Comparison of ENCODE assay signal across 1 cellular context in genomic region chr2:109545828-109546713, GRCh38.
TF ChIP-seq lines count a peak whose summit lies in the region.

No MANE protein-coding gene starts in this region.

TF ChIP-seq in HepG2, 621 proteins besides CTCF, POLR2A, EP300 and RAD21 (continued from another document and continues in another):
- TF ChIP-seq, protein P1, sequence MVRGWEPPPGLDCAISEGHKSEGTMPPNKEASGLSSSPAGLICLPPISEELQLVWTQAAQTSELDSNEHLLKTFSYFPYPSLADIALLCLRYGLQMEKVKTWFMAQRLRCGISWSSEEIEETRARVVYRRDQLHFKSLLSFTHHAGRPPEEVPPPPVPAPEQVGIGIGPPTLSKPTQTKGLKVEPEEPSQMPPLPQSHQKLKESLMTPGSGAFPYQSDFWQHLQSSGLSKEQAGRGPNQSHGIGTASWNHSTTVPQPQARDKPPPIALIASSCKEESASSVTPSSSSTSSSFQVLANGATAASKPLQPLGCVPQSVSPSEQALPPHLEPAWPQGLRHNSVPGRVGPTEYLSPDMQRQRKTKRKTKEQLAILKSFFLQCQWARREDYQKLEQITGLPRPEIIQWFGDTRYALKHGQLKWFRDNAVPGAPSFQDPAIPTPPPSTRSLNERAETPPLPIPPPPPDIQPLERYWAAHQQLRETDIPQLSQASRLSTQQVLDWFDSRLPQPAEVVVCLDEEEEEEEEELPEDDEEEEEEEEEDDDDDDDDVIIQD (CRISPR knock-in tag; IDR thresholded peaks at IDR 0.05; ENCODE audit: low read depth) = peak; percentile 60; the same call in 1 of the 2 replicates
- TF ChIP-seq RXRB (CRISPR knock-in tag; IDR thresholded peaks at IDR 0.05; ENCODE audit: borderline replicate concordance) (peak; percentile 60; the same call in 1 of the 2 replicates), KDM2A (CRISPR knock-in tag; IDR thresholded peaks at IDR 0.05; ENCODE audit: borderline replicate concordance, low read depth) (peak; percentile 79; the same call in 1 of the 2 replicates), HMG20B (CRISPR knock-in tag; conservative IDR thresholded peaks at IDR 0.05) (0 out of 2 replicates have a peak, but pooled peaks have one; percentile 13), ZMYM4 (CRISPR knock-in tag; IDR thresholded peaks at IDR 0.05) (0 out of 2 replicates have a peak, but pooled peaks have one; percentile 44), KLF16 (CRISPR knock-in tag; IDR thresholded peaks at IDR 0.05) (0 out of 4 replicates have a peak, but pooled peaks of 1 of the 2 experiments have one; percentile 32), ZBTB33 (CRISPR knock-in tag; IDR thresholded peaks at IDR 0.05) (0 out of 2 replicates have a peak, but pooled peaks have one; percentile 25), NFKBIZ (CRISPR knock-in tag; IDR thresholded peaks at IDR 0.05) (peak; percentile 45; the same call in 1 of the 2 replicates), ZNF713 (CRISPR knock-in tag; IDR thresholded peaks at IDR 0.05) (no peak), IKZF1 (IDR thresholded peaks at IDR 0.05) (no peak), ZNF264 (CRISPR knock-in tag; IDR thresholded peaks at IDR 0.05) (0 out of 2 replicates have a peak, but pooled peaks have one; percentile 24), CEBPG (CRISPR knock-in tag; IDR thresholded peaks at IDR 0.05) (peak; percentile 50), KDM3A (CRISPR knock-in tag; IDR thresholded peaks at IDR 0.05; ENCODE audit: low read depth) (peak; percentile 66; the same call in 1 of the 2 replicates), ZNF44 (CRISPR knock-in tag; IDR thresholded peaks at IDR 0.05) (no peak), ZNF572 (CRISPR knock-in tag; IDR thresholded peaks at IDR 0.05) (no peak), ZNF788 (CRISPR knock-in tag; IDR thresholded peaks at IDR 0.05; ENCODE audit: borderline replicate concordance) (no peak; the same call in 1 of the 2 replicates), ZFY (CRISPR knock-in tag; IDR thresholded peaks at IDR 0.05) (peak; percentile 26; the same call in 1 of the 2 replicates), ZMYM3 (CRISPR knock-in tag; IDR thresholded peaks at IDR 0.05) (no peak), KAT8 (CRISPR knock-in tag; IDR thresholded peaks at IDR 0.05) (peak; percentile 70), ZSCAN31 (CRISPR knock-in tag; IDR thresholded peaks at IDR 0.05; ENCODE audit: low read depth) (no peak), ZNF816 (CRISPR knock-in tag; IDR thresholded peaks at IDR 0.05; ENCODE audit: borderline replicate concordance) (no peak), FOXO1 (CRISPR knock-in tag; IDR thresholded peaks at IDR 0.05) (0 out of 2 replicates have a peak, but pooled peaks have one; percentile 52), SAP130 (CRISPR knock-in tag; IDR thresholded peaks at IDR 0.05; ENCODE audit: low read depth) (peak; percentile 39), ZNF800 (CRISPR knock-in tag; IDR thresholded peaks at IDR 0.05) (0 out of 2 replicates have a peak, but pooled peaks have one; percentile 20), MED1 (CRISPR knock-in tag; IDR thresholded peaks at IDR 0.05) (peak; percentile 43; the same call in 1 of the 2 replicates), ZNF577 (CRISPR knock-in tag; IDR thresholded peaks at IDR 0.05; ENCODE audit: borderline replicate concordance, low read depth) (no peak), ZGPAT (CRISPR knock-in tag; IDR thresholded peaks at IDR 0.05) (peak; percentile 39; the same call in 1 of the 2 replicates), ZNF331 (CRISPR knock-in tag; IDR thresholded peaks at IDR 0.05) (peak; percentile 64; the same call in 1 of the 2 replicates), CBX5 (CRISPR knock-in tag; IDR thresholded peaks at IDR 0.05; ENCODE audit: borderline replicate concordance) (peak; percentile 60; the same call in 1 of the 2 replicates), LCORL (IDR thresholded peaks at IDR 0.05) (no peak), LCORL (CRISPR knock-in tag; IDR thresholded peaks at IDR 0.05) (peak; percentile 69), HMGA1 (CRISPR knock-in tag; conservative IDR thresholded peaks at IDR 0.05) (no peak), FOXA1 (IDR thresholded peaks at IDR 0.05) (no peak), FOXA1 (CRISPR knock-in tag; IDR thresholded peaks at IDR 0.05) (no peak), E2F1 (CRISPR knock-in tag; IDR thresholded peaks at IDR 0.05) (no peak)
- TF ChIP-seq, protein P2, sequence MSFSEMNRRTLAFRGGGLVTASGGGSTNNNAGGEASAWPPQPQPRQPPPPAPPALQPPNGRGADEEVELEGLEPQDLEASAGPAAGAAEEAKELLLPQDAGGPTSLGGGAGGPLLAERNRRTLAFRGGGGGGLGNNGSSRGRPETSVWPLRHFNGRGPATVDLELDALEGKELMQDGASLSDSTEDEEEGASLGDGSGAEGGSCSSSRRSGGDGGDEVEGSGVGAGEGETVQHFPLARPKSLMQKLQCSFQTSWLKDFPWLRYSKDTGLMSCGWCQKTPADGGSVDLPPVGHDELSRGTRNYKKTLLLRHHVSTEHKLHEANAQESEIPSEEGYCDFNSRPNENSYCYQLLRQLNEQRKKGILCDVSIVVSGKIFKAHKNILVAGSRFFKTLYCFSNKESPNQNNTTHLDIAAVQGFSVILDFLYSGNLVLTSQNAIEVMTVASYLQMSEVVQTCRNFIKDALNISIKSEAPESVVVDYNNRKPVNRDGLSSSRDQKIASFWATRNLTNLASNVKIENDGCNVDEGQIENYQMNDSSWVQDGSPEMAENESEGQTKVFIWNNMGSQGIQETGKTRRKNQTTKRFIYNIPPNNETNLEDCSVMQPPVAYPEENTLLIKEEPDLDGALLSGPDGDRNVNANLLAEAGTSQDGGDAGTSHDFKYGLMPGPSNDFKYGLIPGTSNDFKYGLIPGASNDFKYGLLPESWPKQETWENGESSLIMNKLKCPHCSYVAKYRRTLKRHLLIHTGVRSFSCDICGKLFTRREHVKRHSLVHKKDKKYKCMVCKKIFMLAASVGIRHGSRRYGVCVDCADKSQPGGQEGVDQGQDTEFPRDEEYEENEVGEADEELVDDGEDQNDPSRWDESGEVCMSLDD (CRISPR knock-in tag; IDR thresholded peaks at IDR 0.05; ENCODE audit: borderline replicate concordance) = no peak
- TF ChIP-seq, protein P3, sequence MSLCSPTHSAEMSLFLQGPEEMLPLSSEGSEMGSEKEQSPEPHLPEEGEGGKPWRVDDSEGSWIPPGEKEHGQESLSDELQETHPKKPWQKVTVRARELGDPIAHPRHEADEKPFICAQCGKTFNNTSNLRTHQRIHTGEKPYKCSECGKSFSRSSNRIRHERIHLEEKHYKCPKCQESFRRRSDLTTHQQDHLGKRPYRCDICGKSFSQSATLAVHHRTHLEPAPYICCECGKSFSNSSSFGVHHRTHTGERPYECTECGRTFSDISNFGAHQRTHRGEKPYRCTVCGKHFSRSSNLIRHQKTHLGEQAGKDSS (CRISPR knock-in tag; IDR thresholded peaks at IDR 0.05; ENCODE audit: borderline replicate concordance, low read depth) = peak; percentile 38; the same call in 1 of the 2 replicates
- TF ChIP-seq, protein P4, sequence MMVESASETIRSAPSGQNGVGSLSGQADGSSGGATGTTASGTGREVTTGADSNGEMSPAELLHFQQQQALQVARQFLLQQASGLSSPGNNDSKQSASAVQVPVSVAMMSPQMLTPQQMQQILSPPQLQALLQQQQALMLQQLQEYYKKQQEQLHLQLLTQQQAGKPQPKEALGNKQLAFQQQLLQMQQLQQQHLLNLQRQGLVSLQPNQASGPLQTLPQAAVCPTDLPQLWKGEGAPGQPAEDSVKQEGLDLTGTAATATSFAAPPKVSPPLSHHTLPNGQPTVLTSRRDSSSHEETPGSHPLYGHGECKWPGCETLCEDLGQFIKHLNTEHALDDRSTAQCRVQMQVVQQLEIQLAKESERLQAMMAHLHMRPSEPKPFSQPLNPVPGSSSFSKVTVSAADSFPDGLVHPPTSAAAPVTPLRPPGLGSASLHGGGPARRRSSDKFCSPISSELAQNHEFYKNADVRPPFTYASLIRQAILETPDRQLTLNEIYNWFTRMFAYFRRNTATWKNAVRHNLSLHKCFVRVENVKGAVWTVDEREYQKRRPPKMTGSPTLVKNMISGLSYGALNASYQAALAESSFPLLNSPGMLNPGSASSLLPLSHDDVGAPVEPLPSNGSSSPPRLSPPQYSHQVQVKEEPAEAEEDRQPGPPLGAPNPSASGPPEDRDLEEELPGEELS (CRISPR knock-in tag; IDR thresholded peaks at IDR 0.05) = peak; percentile 43; the same call in 1 of the 2 replicates
- TF ChIP-seq, protein P5, sequence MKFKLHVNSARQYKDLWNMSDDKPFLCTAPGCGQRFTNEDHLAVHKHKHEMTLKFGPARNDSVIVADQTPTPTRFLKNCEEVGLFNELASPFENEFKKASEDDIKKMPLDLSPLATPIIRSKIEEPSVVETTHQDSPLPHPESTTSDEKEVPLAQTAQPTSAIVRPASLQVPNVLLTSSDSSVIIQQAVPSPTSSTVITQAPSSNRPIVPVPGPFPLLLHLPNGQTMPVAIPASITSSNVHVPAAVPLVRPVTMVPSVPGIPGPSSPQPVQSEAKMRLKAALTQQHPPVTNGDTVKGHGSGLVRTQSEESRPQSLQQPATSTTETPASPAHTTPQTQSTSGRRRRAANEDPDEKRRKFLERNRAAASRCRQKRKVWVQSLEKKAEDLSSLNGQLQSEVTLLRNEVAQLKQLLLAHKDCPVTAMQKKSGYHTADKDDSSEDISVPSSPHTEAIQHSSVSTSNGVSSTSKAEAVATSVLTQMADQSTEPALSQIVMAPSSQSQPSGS (CRISPR knock-in tag; IDR thresholded peaks at IDR 0.05) = peak; percentile 48; the same call in 1 of the 2 replicates
- TF ChIP-seq, protein P6, sequence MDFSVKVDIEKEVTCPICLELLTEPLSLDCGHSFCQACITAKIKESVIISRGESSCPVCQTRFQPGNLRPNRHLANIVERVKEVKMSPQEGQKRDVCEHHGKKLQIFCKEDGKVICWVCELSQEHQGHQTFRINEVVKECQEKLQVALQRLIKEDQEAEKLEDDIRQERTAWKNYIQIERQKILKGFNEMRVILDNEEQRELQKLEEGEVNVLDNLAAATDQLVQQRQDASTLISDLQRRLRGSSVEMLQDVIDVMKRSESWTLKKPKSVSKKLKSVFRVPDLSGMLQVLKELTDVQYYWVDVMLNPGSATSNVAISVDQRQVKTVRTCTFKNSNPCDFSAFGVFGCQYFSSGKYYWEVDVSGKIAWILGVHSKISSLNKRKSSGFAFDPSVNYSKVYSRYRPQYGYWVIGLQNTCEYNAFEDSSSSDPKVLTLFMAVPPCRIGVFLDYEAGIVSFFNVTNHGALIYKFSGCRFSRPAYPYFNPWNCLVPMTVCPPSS (IDR thresholded peaks at IDR 0.05) = no peak
- TF ChIP-seq, protein P7, sequence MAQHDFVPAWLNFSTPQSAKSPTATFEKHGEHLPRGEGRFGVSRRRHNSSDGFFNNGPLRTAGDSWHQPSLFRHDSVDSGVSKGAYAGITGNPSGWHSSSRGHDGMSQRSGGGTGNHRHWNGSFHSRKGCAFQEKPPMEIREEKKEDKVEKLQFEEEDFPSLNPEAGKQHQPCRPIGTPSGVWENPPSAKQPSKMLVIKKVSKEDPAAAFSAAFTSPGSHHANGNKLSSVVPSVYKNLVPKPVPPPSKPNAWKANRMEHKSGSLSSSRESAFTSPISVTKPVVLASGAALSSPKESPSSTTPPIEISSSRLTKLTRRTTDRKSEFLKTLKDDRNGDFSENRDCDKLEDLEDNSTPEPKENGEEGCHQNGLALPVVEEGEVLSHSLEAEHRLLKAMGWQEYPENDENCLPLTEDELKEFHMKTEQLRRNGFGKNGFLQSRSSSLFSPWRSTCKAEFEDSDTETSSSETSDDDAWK (CRISPR knock-in tag; IDR thresholded peaks at IDR 0.05) = no peak
- TF ChIP-seq, protein P8, sequence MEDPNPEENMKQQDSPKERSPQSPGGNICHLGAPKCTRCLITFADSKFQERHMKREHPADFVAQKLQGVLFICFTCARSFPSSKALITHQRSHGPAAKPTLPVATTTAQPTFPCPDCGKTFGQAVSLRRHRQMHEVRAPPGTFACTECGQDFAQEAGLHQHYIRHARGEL (CRISPR knock-in tag; IDR thresholded peaks at IDR 0.05) = 0 out of 2 replicates have a peak, but pooled peaks have one; percentile 43
